In the genomic region with DNA sequence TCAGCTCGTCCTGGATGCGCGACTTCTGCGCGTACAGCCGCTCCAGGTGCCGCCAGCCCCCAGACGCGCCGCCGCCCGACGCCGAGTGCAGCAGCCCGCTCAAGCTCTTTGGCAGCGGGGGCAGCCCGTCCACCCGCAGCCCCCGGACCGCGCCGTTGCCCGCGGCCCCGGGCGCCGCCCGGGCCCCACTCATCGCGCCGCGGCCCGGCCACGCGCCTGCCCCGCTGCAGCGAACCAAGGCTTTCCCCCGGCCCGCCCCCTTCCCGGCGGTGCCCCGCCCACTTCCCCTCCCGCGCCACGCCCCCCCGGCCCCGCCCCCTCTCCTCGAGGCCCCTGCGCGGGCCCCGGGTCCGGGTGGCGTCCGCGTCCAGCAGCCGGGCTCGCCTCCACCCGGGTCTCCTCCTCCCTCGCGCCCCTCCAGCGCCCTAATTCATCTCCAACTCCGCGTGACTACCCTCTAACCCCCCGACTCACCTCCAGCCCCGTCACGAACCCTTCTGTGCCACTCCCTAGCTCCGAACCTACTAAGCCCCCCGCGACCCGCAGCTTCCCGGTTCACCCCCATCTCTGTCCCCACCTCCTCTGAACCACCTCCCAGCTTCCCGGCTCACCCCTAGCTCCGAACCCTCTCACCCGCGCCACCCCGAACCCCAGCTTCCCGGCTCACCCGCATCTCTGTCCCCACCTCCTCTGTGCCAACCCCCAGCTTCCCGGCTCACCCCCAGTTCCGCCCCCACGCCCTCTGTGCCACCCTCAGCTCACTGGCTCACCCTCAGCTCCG, we compare ENCODE assay signal across 7 cellular contexts. TPM values are rescaled to one million over a fixed set of nuclear protein-coding genes. Genes with fewer than 3 reads are reported as not detected.
A peak's percentile ranks its signal among the peaks of the same experiment; 100 is the strongest.
DNase-seq lines count a peak whose midpoint lies in the region; ATAC-seq and TF ChIP-seq lines count a peak whose summit lies in the region.

A gene (minus strand): TSS at position 236 of the 781 bp plus-strand sequence. CDS start 43 bp downstream, at position 193.

- H3K27ac ChIP-seq in stomach = peak within 1 kb of the TSS; percentile 65 to 83 (median 78)

- H3K4me3 Mint-ChIP-seq in activated T-cell treated with anti-CD3 and anti-CD28 coated beads, Interleukin-2, amount 50 U/mL, for 72 hours = peak within 1 kb of the TSS; percentile 82 to 84
- H3K4me3 Mint-ChIP-seq in neural crest cell = peak within 1 kb of the TSS; percentile 91

- intact Hi-C loops in stomach (cut with DNase I; ENCODE audit: low total_unique reads) = no loop called here

- TF ChIP-seq POLR2A in stomach (IDR thresholded peaks at IDR 0.05) = no peak

- no peak for TF ChIP-seq CTCF in GM13977 (IDR thresholded peaks at IDR 0.05; ENCODE audit: extremely low read depth, insufficient read depth, missing control alignments)
- no peak for TF ChIP-seq CTCF in HFF-Myc (IDR thresholded peaks at IDR 0.05; ENCODE audit: low read depth, low read length, missing control alignments)
- no peak for TF ChIP-seq CTCF in neural crest cell (conservative IDR thresholded peaks at IDR 0.05)
- TF ChIP-seq CTCF in stomach (IDR thresholded peaks at IDR 0.05) = no peak

- no peaks in the 10 kb centered on the region for H3K36me3 ChIP-seq in stomach

- H3K36me3 Mint-ChIP-seq in activated T-cell treated with anti-CD3 and anti-CD28 coated beads, Interleukin-2, amount 50 U/mL, for 72 hours (ENCODE audit: insufficient read depth in 2 of 2) = peaks cover 2% of the 10 kb centered on the region in 2 donors
- peaks cover 3% of the 10 kb centered on the region for H3K36me3 Mint-ChIP-seq in neural crest cell (ENCODE audit: low read depth)

- TF ChIP-seq EP300 in stomach (IDR thresholded peaks at IDR 0.05) = no peak

- H3K9me3 Mint-ChIP-seq in activated T-cell treated with anti-CD3 and anti-CD28 coated beads, Interleukin-2, amount 50 U/mL, for 72 hours = peaks cover 0 to 3% of the 10 kb centered on the region in 2 donors
- H3K9me3 Mint-ChIP-seq in neural crest cell = peaks cover under 1% of the 10 kb centered on the region

- 1 to 3% (median 1%) methylated on average over 27 to 82 of the region's 82 CpGs for WGBS in stomach, 5 donors

- H3K27ac Mint-ChIP-seq in activated T-cell treated with anti-CD3 and anti-CD28 coated beads, Interleukin-2, amount 50 U/mL, for 72 hours = no peak within 1 kb of the TSS
- peak within 1 kb of the TSS; percentile 19 for H3K27ac Mint-ChIP-seq in neural crest cell (ENCODE audit: unreplicated experiment)

- peaks cover 0 to 32% (median 0%) of the 10 kb centered on the region in 3 donors for H3K27me3 ChIP-seq in stomach

- H3K4me1 Mint-ChIP-seq in activated T-cell treated with anti-CD3 and anti-CD28 coated beads, Interleukin-2, amount 50 U/mL, for 72 hours (ENCODE audit: low read depth) = peaks cover 42% of the 10 kb centered on the region
- H3K4me1 Mint-ChIP-seq in neural crest cell = peaks cover 22% of the 10 kb centered on the region

- DNase-seq in GM13977 (ENCODE audit: low spot score) (peak; percentile 92), HFF-Myc (ENCODE audit: extremely low read depth, low read depth) (no peak), OCI-M1 (lab: John Stamatoyannopoulos, UW) (peak; percentile 75), fibroblast of peridontal ligament (ENCODE audit: extremely low read depth) (peak; percentile 6), neural crest cell (ENCODE audit: low read depth, low spot score) (peak; percentile 59), stomach (peak; percentile 74)
- DNase-seq in activated T-cell treated with anti-CD3 and anti-CD28 coated beads, Interleukin-2, amount 50 U/mL, for 72 hours = peak; percentile 74 to 78

- peaks cover 5 to 44% (median 24%) of the 10 kb centered on the region in 4 donors for H3K4me1 ChIP-seq in stomach

- in situ Hi-C loops in GM13977 (cut with MboI; ENCODE audit: low pct_unique_long_range_greater_than_20kb, low sequenced_read_pairs, unreplicated experiment) = no loop called here

- H3K4me3 ChIP-seq in HFF-Myc (replicated peaks; ENCODE audit: low read depth, low read length) (peak within 1 kb of the TSS; percentile 70), stomach (peak within 1 kb of the TSS; percentile 80 to 92 (median 86))

- peak; percentile 84 to 85 for ATAC-seq in activated T-cell treated with anti-CD3 and anti-CD28 coated beads, Interleukin-2, amount 50 U/mL, for 72 hours (replicated peaks in 1 of 2)

- H3K9me3 ChIP-seq in stomach = peaks cover 0 to 11% (median 7%) of the 10 kb centered on the region in 4 donors

- H3K27me3 Mint-ChIP-seq in activated T-cell treated with anti-CD3 and anti-CD28 coated beads, Interleukin-2, amount 50 U/mL, for 72 hours (ENCODE audit: low read depth) = peaks cover 8% of the 10 kb centered on the region
- peaks cover 53% of the 10 kb centered on the region for H3K27me3 Mint-ChIP-seq in neural crest cell (ENCODE audit: low read depth)

RNA-seq across cellular contexts. Expression of the gene that starts here (rescaled TPM):
- 10 to 100 TPM; 17.1 to 17.4 TPM for total RNA-seq in activated T-cell treated with anti-CD3 and anti-CD28 coated beads, Interleukin-2, amount 50 U/mL, for 72 hours
- total RNA-seq in neural crest cell = 15.1 and 16.0 TPM in 2 replicates
- total RNA-seq in stomach = 10 to 100 TPM in 3 of 5 donors, 1 to 10 TPM in 1, under 1 TPM in 1; 0.89 to 28.0 (median 12.1) TPM
- polyA plus RNA-seq in stomach = 10 to 100 TPM in 2 of 3 donors, 1 to 10 TPM in 1; 7.9 to 31.9 (median 29.3) TPM
